9 cellular contexts compared by ENCODE assay signal in genomic region chr2:236223675-236224074, GRCh38. TPM values are rescaled to one million over a fixed set of nuclear protein-coding genes. Genes with fewer than 3 reads are reported as not detected.
"Had no signal": no experiment of that assay in that cellular context is flagged by ENCODE, and none has a peak within 500 bp of the region (broad histone marks: within the 10 kb centered on the region; RNA-seq: fewer than 3 reads in every experiment).

No MANE protein-coding gene starts in this region.

- DNase-seq: GM23248, GOT3, H9, HCEC 1CT, KG1 had no signal

- FAIRE-seq: H54 had no signal

- H3K9ac ChIP-seq: GM23248 had no signal

- H3K27ac ChIP-seq: GM23248, HL-60 had no signal

- H2AFZ ChIP-seq: GM23248 had no signal

- H3K4me3 ChIP-seq: GM23248 had no signal

RNA-seq across cellular contexts. Expression of gene ASB18, which starts 40.5 kb away (rescaled TPM):
- total RNA-seq: GM23248, H9, HT1080 had no signal
- polyA plus RNA-seq: GM23248, IgD-negative memory B cell had no signal

RNA-seq across cellular contexts. Expression of gene GBX2, which starts 55.5 kb away (rescaled TPM):
- total RNA-seq: GM23248 had no signal
- polyA plus RNA-seq: GM23248, IgD-negative memory B cell had no signal
